ENCODE assay signal across 12 cellular contexts in the genomic region with DNA sequence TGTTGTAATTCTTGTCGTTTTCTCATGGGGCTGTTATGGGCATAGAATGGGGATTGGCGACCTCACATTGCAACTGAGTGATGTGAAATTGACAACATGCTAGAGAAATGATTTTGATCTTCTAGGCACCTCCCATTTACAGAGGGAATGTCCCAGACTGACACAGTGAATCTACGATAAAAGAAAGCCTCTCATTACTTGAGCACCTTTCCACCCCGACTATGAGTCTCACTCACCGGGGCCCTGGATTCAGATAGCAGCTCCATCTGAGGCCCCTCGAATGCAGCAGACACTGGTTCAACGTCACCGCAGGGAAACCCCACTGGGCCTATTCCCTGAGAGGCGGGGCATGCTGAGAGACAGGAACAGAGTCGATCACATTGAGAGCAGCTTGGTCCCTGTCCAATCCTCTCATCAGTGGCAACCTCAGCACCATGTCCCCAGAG. TPM values are rescaled to one million over a fixed set of nuclear protein-coding genes. Genes with fewer than 3 reads are reported as not detected.
DNase-seq lines count a peak whose midpoint lies in the region; ATAC-seq lines count a peak whose summit lies in the region.
"Had no signal": no experiment of that assay in that cellular context is flagged by ENCODE, and none has a peak within 500 bp of the region (broad histone marks: within the 10 kb centered on the region; RNA-seq: fewer than 3 reads in every experiment).

No MANE protein-coding gene starts in this region.

- no peaks in the 10 kb centered on the region for H3K27me3 Mint-ChIP-seq in activated CD4-positive, alpha-beta T cell treated with anti-CD3 and anti-CD28 coated beads, Interleukin-2, amount 10 ng/mL, durations not matched to agents 7 days and 5 days
- H3K27me3 Mint-ChIP-seq in T-cell = no peaks in the 10 kb centered on the region
- no peaks in the 10 kb centered on the region for H3K27me3 Mint-ChIP-seq in activated naive CD8-positive, alpha-beta T cell treated with anti-CD3 and anti-CD28 coated beads, Interleukin-2, amount 10 ng/mL, durations not matched to agents 7 days and 5 days

- POLR2A ChIA-PET in activated CD4-positive, alpha-beta T cell treated with anti-CD3 and anti-CD28 coated beads, Interleukin-2, amount 10 ng/mL, durations not matched to agents 7 days and 5 days (lab: Charles Lee) = no interaction called here
- POLR2A ChIA-PET in T-cell (lab: Charles Lee) = interaction anchor here in 1 of 2 donors (0.5 to 0.6 kb wide), 2 partner anchors 97 to 175 kb away, joined by 3 to 4 read pairs; no protein-coding TSS in a partner anchor
- POLR2A ChIA-PET in activated naive CD8-positive, alpha-beta T cell treated with anti-CD3 and anti-CD28 coated beads, Interleukin-2, amount 10 ng/mL, durations not matched to agents 7 days and 5 days (lab: Charles Lee) = interaction anchor here (0.6 to 4.3 kb wide), 4 partner anchors 11 to 48 kb away, joined by 3 to 24 read pairs (median 6); a partner anchor contains a TSS

- no peak for DNase-seq in activated CD4-positive, alpha-beta T cell treated with anti-CD3 and anti-CD28 coated beads, Interleukin-2, amount 10 ng/mL, durations not matched to agents 7 days and 5 days
- DNase-seq in activated CD4-positive, alpha-beta T cell treated with anti-CD3 and anti-CD28 coated beads for 1 hour = no peak
- DNase-seq in T-cell (peak in 6 of 34 experiments; percentile 22 to 38 (median 28)), NCI-H146 treated with DMSO at 0.1 percent for 48 hours (lab: John Stamatoyannopoulos, UW; ENCODE audit: unreplicated experiment) (no peak), NCI-H446 treated with DMSO at 0.1 percent for 48 hours (lab: John Stamatoyannopoulos, UW) (no peak)
- DNase-seq in activated naive CD8-positive, alpha-beta T cell treated with anti-CD3 and anti-CD28 coated beads, Interleukin-2, amount 10 ng/mL, durations not matched to agents 7 days and 5 days = no peak
- peak; percentile 53 for DNase-seq in stimulated activated CD4-positive, alpha-beta T cell treated with anti-CD3 and anti-CD28 coated beads, Interleukin-4, amount 100 ng/mL, for 1 hour
- DNase-seq: foreskin keratinocyte, HFFc6, NCI-H2081, NCI-H524 treated with DMSO at 0.1 percent for 48 hours had no signal

- ATAC-seq in T-cell (replicated peaks in 1 of 4) (peak in 1 of 4 experiments; percentile 26), HG03135 (IDR thresholded peaks at IDR 0.05; ENCODE audit: unreplicated experiment) (no peak)
- ATAC-seq in activated naive CD8-positive, alpha-beta T cell treated with anti-CD3 and anti-CD28 coated beads, Interleukin-2, amount 10 ng/mL, durations not matched to agents 7 days and 5 days (ENCODE audit: low read depth) = no peak
- ATAC-seq: foreskin keratinocyte had no signal

- H3K9me3 Mint-ChIP-seq in activated CD4-positive, alpha-beta T cell treated with anti-CD3 and anti-CD28 coated beads, Interleukin-2, amount 10 ng/mL, durations not matched to agents 7 days and 5 days = no peaks in the 10 kb centered on the region
- no peaks in the 10 kb centered on the region for H3K9me3 Mint-ChIP-seq in T-cell
- H3K9me3 Mint-ChIP-seq in activated naive CD8-positive, alpha-beta T cell treated with anti-CD3 and anti-CD28 coated beads, Interleukin-2, amount 10 ng/mL, durations not matched to agents 7 days and 5 days = no peaks in the 10 kb centered on the region
- H3K9me3 Mint-ChIP-seq: HFFc6 had no signal

- H3K27ac Mint-ChIP-seq in activated CD4-positive, alpha-beta T cell treated with anti-CD3 and anti-CD28 coated beads, Interleukin-2, amount 10 ng/mL, durations not matched to agents 7 days and 5 days = peak overlapping the region; percentile 93
- peak overlapping the region; percentile 92 to 96 for H3K27ac Mint-ChIP-seq in T-cell
- H3K27ac Mint-ChIP-seq in activated naive CD8-positive, alpha-beta T cell treated with anti-CD3 and anti-CD28 coated beads, Interleukin-2, amount 10 ng/mL, durations not matched to agents 7 days and 5 days = peak overlapping the region; percentile 92
- H3K27ac Mint-ChIP-seq: HFFc6 had no signal

- CTCF ChIA-PET in activated CD4-positive, alpha-beta T cell treated with anti-CD3 and anti-CD28 coated beads, Interleukin-2, amount 10 ng/mL, durations not matched to agents 7 days and 5 days (lab: Charles Lee) = interaction anchor here (0.9 to 1.0 kb wide), 3 partner anchors 9 to 12 kb away, joined by 3 read pairs; no protein-coding TSS in a partner anchor
- CTCF ChIA-PET in T-cell (lab: Charles Lee) = no interaction called here

- peak overlapping the region; percentile 56 for H3K4me3 Mint-ChIP-seq in activated CD4-positive, alpha-beta T cell treated with anti-CD3 and anti-CD28 coated beads, Interleukin-2, amount 10 ng/mL, durations not matched to agents 7 days and 5 days
- peak overlapping the region in 2 of 3 donors; percentile 9 to 82 for H3K4me3 Mint-ChIP-seq in T-cell
- H3K4me3 Mint-ChIP-seq in activated naive CD8-positive, alpha-beta T cell treated with anti-CD3 and anti-CD28 coated beads, Interleukin-2, amount 10 ng/mL, durations not matched to agents 7 days and 5 days = no peak overlapping the region
- H3K4me3 Mint-ChIP-seq: HFFc6 had no signal

- peaks cover 95% of the 10 kb centered on the region for H3K4me1 Mint-ChIP-seq in activated CD4-positive, alpha-beta T cell treated with anti-CD3 and anti-CD28 coated beads, Interleukin-2, amount 10 ng/mL, durations not matched to agents 7 days and 5 days
- H3K4me1 Mint-ChIP-seq in T-cell = peaks cover 94 to 97% (median 95%) of the 10 kb centered on the region in 3 donors
- peaks cover 78% of the 10 kb centered on the region for H3K4me1 Mint-ChIP-seq in activated naive CD8-positive, alpha-beta T cell treated with anti-CD3 and anti-CD28 coated beads, Interleukin-2, amount 10 ng/mL, durations not matched to agents 7 days and 5 days

- H3K36me3 Mint-ChIP-seq in activated CD4-positive, alpha-beta T cell treated with anti-CD3 and anti-CD28 coated beads, Interleukin-2, amount 10 ng/mL, durations not matched to agents 7 days and 5 days (ENCODE audit: low read depth) = peaks cover 88% of the 10 kb centered on the region
- H3K36me3 Mint-ChIP-seq in T-cell = peaks cover 32% of the 10 kb centered on the region
- peaks cover 56% of the 10 kb centered on the region for H3K36me3 Mint-ChIP-seq in activated naive CD8-positive, alpha-beta T cell treated with anti-CD3 and anti-CD28 coated beads, Interleukin-2, amount 10 ng/mL, durations not matched to agents 7 days and 5 days

RNA-seq across cellular contexts. Expression of a gene that starts 49.1 kb away (rescaled TPM):
- total RNA-seq in activated CD4-positive, alpha-beta T cell treated with anti-CD3 and anti-CD28 coated beads, Interleukin-2, amount 10 ng/mL, durations not matched to agents 7 days and 5 days = 10 to 100 TPM; 62.0 to 68.8 TPM
- total RNA-seq in T-cell = 10 to 100 TPM; 49.0 to 75.9 (median 67.0) TPM
- total RNA-seq in activated naive CD8-positive, alpha-beta T cell treated with anti-CD3 and anti-CD28 coated beads, Interleukin-2, amount 10 ng/mL, durations not matched to agents 7 days and 5 days = 10 to 100 TPM; 58.9 to 62.3 TPM
